In genomic region chr15:68626283-68626682, GRCh38 we compare ENCODE assay signal across 1 cellular context.
TF ChIP-seq lines count a peak whose summit lies in the region.

No MANE protein-coding gene starts in this region.

TF ChIP-seq in IMR-90, 13 proteins besides CTCF, POLR2A, EP300 and RAD21:
- no peak for TF ChIP-seq ELK1 (IDR thresholded peaks at IDR 0.05; ENCODE audit: borderline replicate concordance, low read depth, low read length)
- TF ChIP-seq CHD1 (IDR thresholded peaks at IDR 0.05; ENCODE audit: low read depth, low read length): no peak
- TF ChIP-seq MAZ (IDR thresholded peaks at IDR 0.05; ENCODE audit: borderline replicate concordance, low read depth, low read length): no peak
- no peak for TF ChIP-seq FOS (IDR thresholded peaks at IDR 0.05; ENCODE audit: low read depth, low read length)
- TF ChIP-seq USF2 (IDR thresholded peaks at IDR 0.05; ENCODE audit: low read depth, low read length): no peak
- TF ChIP-seq CEBPB (IDR thresholded peaks at IDR 0.05; ENCODE audit: low read depth, low read length): no peak
- TF ChIP-seq RFX5 (IDR thresholded peaks at IDR 0.05; ENCODE audit: low read depth, low read length): no peak
- no peak for TF ChIP-seq SMC3 (IDR thresholded peaks at IDR 0.05; ENCODE audit: low read depth, low read length)
- TF ChIP-seq MXI1 (IDR thresholded peaks at IDR 0.05; ENCODE audit: borderline replicate concordance, low read depth, low read length): no peak
- no peak for TF ChIP-seq BHLHE40 (IDR thresholded peaks at IDR 0.05; ENCODE audit: low read depth, low read length)
- no peak for TF ChIP-seq RCOR1 (IDR thresholded peaks at IDR 0.05; ENCODE audit: insufficient replicate concordance, low read length)
- TF ChIP-seq NFE2L2 (IDR thresholded peaks at IDR 0.05; ENCODE audit: low read depth, low read length): no peak
- no peak for TF ChIP-seq MAFK (IDR thresholded peaks at IDR 0.05; ENCODE audit: low read depth, low read length)
